In the genomic region with DNA sequence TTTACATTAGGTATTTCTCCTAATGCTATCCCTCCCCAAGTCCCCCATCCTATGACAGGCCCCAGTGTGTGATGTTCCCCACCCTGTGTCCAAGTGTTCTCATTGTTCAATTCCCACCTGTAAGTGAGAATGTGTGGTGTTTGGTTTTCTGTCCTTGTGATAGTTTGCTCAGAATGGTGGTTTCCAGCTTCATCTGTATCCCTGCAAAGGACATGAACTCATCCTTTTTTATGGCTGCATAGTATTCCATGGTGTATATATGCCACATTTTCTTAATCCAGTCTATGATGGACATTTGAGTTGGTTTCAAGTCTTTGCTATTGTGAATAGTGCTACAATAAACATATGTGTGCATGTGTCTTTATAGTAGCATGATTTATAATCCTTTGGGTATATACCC, we compare ENCODE assay signal across 2 cellular contexts. TPM values are rescaled to one million over a fixed set of nuclear protein-coding genes. Genes with fewer than 3 reads are reported as not detected.
"Had no signal": no experiment of that assay in that cellular context is flagged by ENCODE, and none has a peak within 500 bp of the region (broad histone marks: within the 10 kb centered on the region; RNA-seq: fewer than 3 reads in every experiment).

No MANE protein-coding gene starts in this region.

RNA-seq across cellular contexts. Expression of a gene that starts 56.3 kb away (rescaled TPM):
- total RNA-seq: G401, GM12878 had no signal
